ENCODE assay signal across 36 cellular contexts in the genomic region with DNA sequence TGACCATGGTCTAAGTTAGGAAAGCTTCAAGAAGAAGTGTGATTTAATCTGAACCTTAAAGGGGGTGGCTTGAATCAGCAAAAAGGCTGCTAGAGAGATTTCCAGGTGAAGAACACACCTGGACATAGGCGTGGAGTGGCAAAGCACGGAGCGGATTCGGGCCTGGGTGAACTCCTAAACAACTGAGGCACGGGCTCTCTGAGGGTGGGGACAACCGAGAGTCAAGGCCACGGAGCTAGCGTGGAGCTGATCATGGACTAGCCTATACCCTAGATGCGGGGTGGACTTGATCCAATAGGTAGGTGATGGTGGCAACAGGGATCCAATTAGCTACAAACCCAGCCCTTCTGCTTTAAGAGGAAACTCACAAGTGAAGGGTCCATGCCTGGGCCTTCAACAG. TPM values are rescaled to one million over a fixed set of nuclear protein-coding genes. Genes with fewer than 3 reads are reported as not detected.
"Had no signal": no experiment of that assay in that cellular context is flagged by ENCODE, and none has a peak within 500 bp of the region (broad histone marks: within the 10 kb centered on the region; RNA-seq: fewer than 3 reads in every experiment).

No MANE protein-coding gene starts in this region.

- DNase-seq: Karpas-422, Kasumi-1, MG63, MM.1S, MV-4-11, NCI-H1048, NCI-H1092, NCI-H1105, NCI-H1105 treated with DMSO at 0.1 percent for 48 hours, NCI-H1417, NCI-H1417 treated with DMSO at 0.1 percent for 48 hours, NCI-H1436, NCI-H1436 treated with DMSO at 0.1 percent for 48 hours, NCI-H146, NCI-H1694, NCI-H1694 treated with DMSO at 0.1 percent for 48 hours, NCI-H187, NCI-H187 treated with DMSO at 0.1 percent for 48 hours, NCI-H1930, NCI-H2029, NCI-H2029 treated with DMSO at 0.1 percent for 48 hours, NCI-H2081, NCI-H2081 treated with DMSO at 0.1 percent for 48 hours, NCI-H2107, NCI-H2171, NCI-H2171 treated with DMSO at 0.1 percent for 48 hours, NCI-H2227 treated with DMSO at 0.1 percent for 48 hours, NCI-H226, NCI-H345, NCI-H446 treated with DMSO at 0.1 percent for 48 hours, NCI-H510A, NCI-H510A treated with DMSO at 0.1 percent for 48 hours had no signal

- H3K9me3 ChIP-seq: MG63 had no signal

- H3K4me3 ChIP-seq: MG63 had no signal

- H3K36me3 ChIP-seq: MG63 had no signal

RNA-seq across cellular contexts. Expression of a gene that starts 27.8 kb away (rescaled TPM):
- total RNA-seq: LHCN-M2, M059J, MCF 10A, NCI-H460 had no signal
